ENCODE assay signal across 8 cellular contexts in genomic region chr1:153032677-153033308, GRCh38. TPM values are rescaled to one million over a fixed set of nuclear protein-coding genes. Genes with fewer than 3 reads are reported as not detected.
DNase-seq lines count a peak whose midpoint lies in the region; ATAC-seq and TF ChIP-seq lines count a peak whose summit lies in the region.

No MANE protein-coding gene starts in this region.

- no peaks in the 10 kb centered on the region for H3K79me2 ChIP-seq in MM.1S (ENCODE audit: low read length)

- no peaks in the 10 kb centered on the region for H3F3A ChIP-seq in MM.1S (ENCODE audit: insufficient read depth, low read length)

- no peak overlapping the region for H3K18ac ChIP-seq in neuronal stem cell (ENCODE audit: low read length)

- H3K4ac ChIP-seq in neuronal stem cell (ENCODE audit: low read length), result no peak overlapping the region

- WGBS in neuronal stem cell (ENCODE audit: extremely low coverage in 2 of 2, insufficient read length in 2 of 2, insufficient replicate concordance in 1 of 2), 2 donors, result no CpG with 5 or more reads among the region's 3 CpGs
- 40 to 53% methylated on average over 3 of the region's 3 CpGs for WGBS in thyroid gland, 2 donors
- WGBS in transverse colon (ENCODE audit: low coverage in 1 of 2), 2 donors, result 44 to 60% methylated on average over 2 to 3 of the region's 3 CpGs

- H3K9ac ChIP-seq in MM.1S (ENCODE audit: low read length), result no peak overlapping the region
- no peak overlapping the region for H3K9ac ChIP-seq in neuronal stem cell (ENCODE audit: low read depth, low read length, poor library complexity)

- H2BK15ac ChIP-seq in neuronal stem cell (ENCODE audit: low read length), result no peak overlapping the region

- no peak overlapping the region for H2AK5ac ChIP-seq in neuronal stem cell (ENCODE audit: low read depth, low read length)

- no peak overlapping the region for H3K4me2 ChIP-seq in MM.1S (ENCODE audit: low read depth, low read length)
- no peak overlapping the region for H3K4me2 ChIP-seq in neuronal stem cell (ENCODE audit: insufficient read depth, low read length, poor library complexity, severe bottlenecking)

- H2BK5ac ChIP-seq in neuronal stem cell (ENCODE audit: low read length), result no peak overlapping the region

- TF ChIP-seq POLR2A in thyroid gland (IDR thresholded peaks at IDR 0.05) (no peak), transverse colon (IDR thresholded peaks at IDR 0.05) (no peak)

- no peak overlapping the region for H4K91ac ChIP-seq in neuronal stem cell (ENCODE audit: low read depth, low read length, poor library complexity)

- peak; percentile 22; the same call in 1 of the 2 replicates for TF ChIP-seq CTCF in MM.1S (IDR thresholded peaks at IDR 0.05; ENCODE audit: low read length)
- TF ChIP-seq CTCF in thyroid gland (IDR thresholded peaks at IDR 0.05), result no peak
- TF ChIP-seq CTCF in transverse colon (IDR thresholded peaks at IDR 0.05), result no peak

- no peaks in the 10 kb centered on the region for H3K9me2 ChIP-seq in MM.1S (replicated peaks; ENCODE audit: insufficient read depth, low read length)

- H4K8ac ChIP-seq in neuronal stem cell (ENCODE audit: low read depth, low read length), result no peak overlapping the region

- H2AFZ ChIP-seq in MM.1S (ENCODE audit: low read length), result no peak overlapping the region
- no peak overlapping the region for H2AFZ ChIP-seq in neuronal stem cell (ENCODE audit: low read length)

- TF ChIP-seq EP300 in transverse colon (IDR thresholded peaks at IDR 0.05; ENCODE audit: low read depth), result no peak

- peak; percentile 9 for DNase-seq in GM04503 (ENCODE audit: low read depth)
- peak; percentile 18 for DNase-seq in MM.1S
- DNase-seq in dermis blood vessel endothelial cell, result peak; percentile 2
- DNase-seq in neuronal stem cell (ENCODE audit: low spot score), result peak; percentile 32
- no peak for DNase-seq in activated CD8-positive, alpha-beta memory T cell treated with anti-CD3 and anti-CD28 coated beads for 24 hours
- DNase-seq in thyroid gland, result no peak
- no peak for DNase-seq in transverse colon

- H3K36me3 ChIP-seq in MM.1S (replicated peaks; ENCODE audit: insufficient read depth, low read length), result no peaks in the 10 kb centered on the region
- H3K36me3 ChIP-seq in neuronal stem cell (replicated peaks in 1 of 2; ENCODE audit: control insufficient read depth in 2 of 2, insufficient read depth in 2 of 2, low read length in 2 of 2), result no peaks in the 10 kb centered on the region
- no peaks in the 10 kb centered on the region for H3K36me3 ChIP-seq in thyroid gland
- H3K36me3 ChIP-seq in transverse colon, result no peaks in the 10 kb centered on the region

- H3K27me3 ChIP-seq in MM.1S (replicated peaks; ENCODE audit: insufficient read depth, low read length), result no peaks in the 10 kb centered on the region
- H3K27me3 ChIP-seq in neuronal stem cell (ENCODE audit: control insufficient read depth in 3 of 3, insufficient read depth in 3 of 3, low read depth in 1 of 3, low read length in 3 of 3), result no peaks in the 10 kb centered on the region
- no peaks in the 10 kb centered on the region for H3K27me3 ChIP-seq in thyroid gland
- no peaks in the 10 kb centered on the region for H3K27me3 ChIP-seq in transverse colon

- intact Hi-C loops in thyroid gland (cut with DNase I) (no loop called here), transverse colon (cut with DNase I; ENCODE audit: low total_unique reads) (no loop called here)

- in situ Hi-C loops in transverse colon (cut with MboI; ENCODE audit: low pct_ligation_motif_present in 1 of 4, low pct_unique_long_range_greater_than_20kb in 1 of 4, low sequenced_read_pairs in 3 of 4), result no loop called here

- H2BK120ac ChIP-seq in neuronal stem cell (ENCODE audit: low read depth, low read length), result no peak overlapping the region

- no peaks in the 10 kb centered on the region for H3K79me1 ChIP-seq in neuronal stem cell (ENCODE audit: low read depth, low read length)

- ATAC-seq in GM21529 (IDR thresholded peaks at IDR 0.05; ENCODE audit: unreplicated experiment), result no peak

- H3K4me3 ChIP-seq in MM.1S (ENCODE audit: low read length), result no peak overlapping the region
- H3K4me3 ChIP-seq in neuronal stem cell (ENCODE audit: low read length in 2 of 2), result no peak overlapping the region
- H3K4me3 ChIP-seq in thyroid gland (replicated peaks in 1 of 3), result no peak overlapping the region
- H3K4me3 ChIP-seq in transverse colon, result no peak overlapping the region

- H3K27ac ChIP-seq in MM.1S (ENCODE audit: low read length), result no peak overlapping the region
- H3K27ac ChIP-seq in neuronal stem cell (replicated peaks; ENCODE audit: low read length), result no peak overlapping the region
- H3K27ac ChIP-seq in thyroid gland, result no peak overlapping the region
- no peak overlapping the region for H3K27ac ChIP-seq in transverse colon

- no peaks in the 10 kb centered on the region for H4K20me1 ChIP-seq in MM.1S (ENCODE audit: insufficient read depth, low read length)

- H3K23ac ChIP-seq in neuronal stem cell (ENCODE audit: low read depth, low read length, poor library complexity), result no peak overlapping the region

- H3K9me3 ChIP-seq in MM.1S (replicated peaks; ENCODE audit: insufficient read depth, low read length) (no peaks in the 10 kb centered on the region), neuronal stem cell (replicated peaks in 1 of 2; ENCODE audit: control insufficient read depth in 2 of 2, insufficient read depth in 1 of 2, low read depth in 1 of 2, low read length in 2 of 2) (no peaks in the 10 kb centered on the region), thyroid gland (no peaks in the 10 kb centered on the region), transverse colon (no peaks in the 10 kb centered on the region)

- H3K14ac ChIP-seq in neuronal stem cell (ENCODE audit: low read length), result no peak overlapping the region

- H2BK12ac ChIP-seq in neuronal stem cell (ENCODE audit: low read length), result no peak overlapping the region

- H3K4me1 ChIP-seq in MM.1S (ENCODE audit: low read length) (no peaks in the 10 kb centered on the region), neuronal stem cell (ENCODE audit: control insufficient read depth in 2 of 2, insufficient read depth in 1 of 2, low read depth in 1 of 2, low read length in 2 of 2) (peaks cover 0 to 4% of the 10 kb centered on the region in 2 donors), thyroid gland (no peaks in the 10 kb centered on the region), transverse colon (no peaks in the 10 kb centered on the region)

RNA-seq across cellular contexts. Expression of gene SPRR1B, which starts 1.8 kb away (rescaled TPM):
- total RNA-seq in dermis blood vessel endothelial cell, result not detected in 2 replicates
- not detected for polyA plus RNA-seq in neuronal stem cell (2013, experiment 1 of 2)
- polyA plus RNA-seq in neuronal stem cell (2013, experiment 2 of 2), result not detected
- total RNA-seq in thyroid gland, result not detected
- not detected for total RNA-seq in transverse colon

RNA-seq across cellular contexts. Expression of gene SPRR2D, which starts 8.1 kb away (rescaled TPM):
- total RNA-seq in dermis blood vessel endothelial cell, result not detected in 2 replicates
- polyA plus RNA-seq in neuronal stem cell (2013, experiment 1 of 2), result not detected
- not detected for polyA plus RNA-seq in neuronal stem cell (2013, experiment 2 of 2)
- total RNA-seq in thyroid gland, result not detected
- not detected for total RNA-seq in transverse colon

RNA-seq across cellular contexts. Expression of gene SPRR2A, which starts 24.5 kb away (rescaled TPM):
- total RNA-seq in dermis blood vessel endothelial cell, result not detected in 2 replicates
- not detected for polyA plus RNA-seq in neuronal stem cell (2013, experiment 1 of 2)
- not detected for polyA plus RNA-seq in neuronal stem cell (2013, experiment 2 of 2)
- total RNA-seq in thyroid gland, result not detected
- total RNA-seq in transverse colon, result not detected

RNA-seq across cellular contexts. Expression of gene SPRR3, which starts 31.2 kb away (rescaled TPM):
- total RNA-seq in dermis blood vessel endothelial cell, result not detected in 2 replicates
- not detected for polyA plus RNA-seq in neuronal stem cell (2013, experiment 1 of 2)
- not detected for polyA plus RNA-seq in neuronal stem cell (2013, experiment 2 of 2)
- not detected for total RNA-seq in thyroid gland
- total RNA-seq in transverse colon, result not detected

RNA-seq across cellular contexts. Expression of gene SPRR2B, which starts 38.6 kb away (rescaled TPM):
- total RNA-seq in dermis blood vessel endothelial cell (not detected in 2 replicates), thyroid gland (not detected), transverse colon (not detected)
- polyA plus RNA-seq in neuronal stem cell (2013, experiment 1 of 2), result not detected
- polyA plus RNA-seq in neuronal stem cell (2013, experiment 2 of 2), result not detected

Comparison
In these comparisons a context has a peak if more than half of its experiments do, and no peak if none do; other contexts are left out.
1. DNase-seq: peak in GM04503 (single experiment), MM.1S (single experiment), dermis blood vessel endothelial cell (single experiment) and neuronal stem cell (single experiment); none in activated CD8-positive, alpha-beta memory T cell treated with anti-CD3 and anti-CD28 coated beads for 24 hours (single experiment), thyroid gland (0 of 2) and transverse colon (single experiment).